1 cellular context compared by ENCODE assay signal in the genomic region with DNA sequence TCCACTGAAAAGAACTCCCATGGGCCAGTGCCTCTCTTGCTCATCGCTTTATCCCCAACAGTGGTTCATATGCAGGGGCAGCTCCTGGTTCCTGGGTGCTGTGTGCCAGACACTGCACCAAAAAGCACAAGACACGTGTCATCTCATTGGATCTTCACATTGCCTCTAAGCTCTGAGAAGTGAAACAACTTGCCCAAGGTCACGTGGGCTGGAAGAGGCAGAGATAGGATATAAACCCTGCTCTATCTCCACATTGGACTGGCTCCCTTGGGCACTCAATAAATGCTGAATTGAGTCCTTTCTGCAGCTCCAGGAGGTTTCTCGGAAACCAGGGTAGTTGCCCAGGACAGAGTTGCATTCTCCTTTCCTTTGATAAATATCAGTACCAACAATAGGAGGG.
TF ChIP-seq lines count a peak whose summit lies in the region.

No MANE protein-coding gene starts in this region.

TF ChIP-seq in A549, 52 proteins besides CTCF, POLR2A, EP300 and RAD21 (continued from another document):
- no peak for TF ChIP-seq REST (IDR thresholded peaks at IDR 0.05)
- TF ChIP-seq EHF (CRISPR knock-in tag; IDR thresholded peaks at IDR 0.05) = no peak
- TF ChIP-seq CHD2 (IDR thresholded peaks at IDR 0.05; ENCODE audit: low read length, partially characterized antibody) = no peak
